ENCODE assay signal across 8 cellular contexts in the genomic region with DNA sequence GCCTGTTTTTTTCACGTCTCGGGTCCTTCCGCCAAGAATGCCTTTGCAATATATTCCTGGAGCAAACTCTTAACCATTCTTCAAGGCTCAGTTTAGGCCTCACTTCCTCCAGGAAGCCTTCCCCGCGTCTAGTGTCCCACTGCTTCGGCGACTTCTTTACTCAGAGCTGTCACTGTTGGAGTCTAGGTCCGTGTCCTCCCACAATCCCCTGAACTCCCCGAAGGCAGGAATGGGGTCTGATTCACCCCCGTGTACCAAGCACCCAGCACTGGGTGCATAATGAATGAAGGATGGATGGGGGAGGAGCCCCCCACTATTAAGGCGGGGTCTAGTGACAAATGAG. TPM values are rescaled to one million over a fixed set of nuclear protein-coding genes. Genes with fewer than 3 reads are reported as not detected.
A peak's percentile ranks its signal among the peaks of the same experiment; 100 is the strongest.
DNase-seq lines count a peak whose midpoint lies in the region; ATAC-seq and TF ChIP-seq lines count a peak whose summit lies in the region.

No MANE protein-coding gene starts in this region.

- ATAC-seq in left ventricle myocardium superior, result no peak
- no peak for ATAC-seq in lower lobe of right lung
- no peak for ATAC-seq in GM21526 (IDR thresholded peaks at IDR 0.05; ENCODE audit: low FRiP score, unreplicated experiment)

- TF ChIP-seq CTCF in cardiac muscle cell (IDR thresholded peaks at IDR 0.05; ENCODE audit: low read depth, low read length), result no peak
- no peak for TF ChIP-seq CTCF in brain microvascular endothelial cell (IDR thresholded peaks at IDR 0.05; ENCODE audit: low read depth, low read length, missing control alignments)
- no peak for TF ChIP-seq CTCF in lower lobe of right lung (IDR thresholded peaks at IDR 0.05)
- no peak for TF ChIP-seq CTCF in uterus (IDR thresholded peaks at IDR 0.05)

- DNase-seq in cardiac muscle cell (ENCODE audit: low read depth in 1 of 2, low spot score in 1 of 2), result no peak
- DNase-seq in left ventricle myocardium superior, result no peak
- DNase-seq in brain microvascular endothelial cell, result no peak
- no peak for DNase-seq in lower lobe of right lung
- DNase-seq in uterus, result no peak
- DNase-seq in SKM-1 (lab: John Stamatoyannopoulos, UW; ENCODE audit: unreplicated experiment), result no peak
- DNase-seq in medulla oblongata (ENCODE audit: extremely low spot score), result no peak

- TF ChIP-seq POLR2A in uterus (IDR thresholded peaks at IDR 0.05), result no peak

- H3K9me3 ChIP-seq in cardiac muscle cell (ENCODE audit: low read depth), result no peaks in the 10 kb centered on the region
- H3K9me3 ChIP-seq in lower lobe of right lung, result no peaks in the 10 kb centered on the region
- no peaks in the 10 kb centered on the region for H3K9me3 ChIP-seq in uterus

- H3K4me1 ChIP-seq in cardiac muscle cell (ENCODE audit: low read depth) (peaks cover 4% of the 10 kb centered on the region), lower lobe of right lung (peaks cover 52% of the 10 kb centered on the region), uterus (peaks cover 0 to 9% of the 10 kb centered on the region in 2 donors)

- H3K27me3 ChIP-seq in cardiac muscle cell, result peaks cover 16% of the 10 kb centered on the region
- no peaks in the 10 kb centered on the region for H3K27me3 ChIP-seq in brain microvascular endothelial cell (replicated peaks)
- H3K27me3 ChIP-seq in lower lobe of right lung (ENCODE audit: low read depth), result no peaks in the 10 kb centered on the region
- H3K27me3 ChIP-seq in uterus, result no peaks in the 10 kb centered on the region

- H3K4me3 ChIP-seq in cardiac muscle cell, result peak overlapping the region; percentile 61
- peak overlapping the region; percentile 73 for H3K4me3 ChIP-seq in brain microvascular endothelial cell (ENCODE audit: low read depth, low read length)
- peak overlapping the region; percentile 73 for H3K4me3 ChIP-seq in lower lobe of right lung
- peak overlapping the region; percentile 80 to 84 for H3K4me3 ChIP-seq in uterus

- H3K27ac ChIP-seq in cardiac muscle cell (no peak overlapping the region), brain microvascular endothelial cell (peak overlapping the region; percentile 97), lower lobe of right lung (peak overlapping the region; percentile 94), uterus (peak overlapping the region; percentile 97 to 98)

- in situ Hi-C loops in brain microvascular endothelial cell (cut with HindIII; ENCODE audit: low pct_ligation_motif_present, low sequenced_read_pairs), result no loop called here

- H3K36me3 ChIP-seq in cardiac muscle cell (no peaks in the 10 kb centered on the region), brain microvascular endothelial cell (replicated peaks) (no peaks in the 10 kb centered on the region), lower lobe of right lung (no peaks in the 10 kb centered on the region), uterus (no peaks in the 10 kb centered on the region)

- intact Hi-C loops in left ventricle myocardium superior (cut with micrococcal nuclease), result no loop called here
- intact Hi-C loops in lower lobe of right lung (cut with DNase I), result no loop called here
- intact Hi-C loops in uterus (cut with DNase I; ENCODE audit: low total_unique reads), result no loop called here

RNA-seq across cellular contexts. Expression of gene MATCAP1, which starts 0.5 kb away (rescaled TPM):
- 57.8 and 78.1 TPM in 2 replicates for total RNA-seq in cardiac muscle cell
- 47.8 and 53.7 TPM in 2 replicates for polyA plus RNA-seq in cardiac muscle cell
- 12.4 TPM for total RNA-seq in left ventricle myocardium superior
- total RNA-seq in lower lobe of right lung, result 29.0 TPM
- total RNA-seq in uterus, result 10 to 100 TPM; 10.9 to 35.4 (median 20.5) TPM

RNA-seq across cellular contexts. Expression of gene EXOC3L1, which starts 6.7 kb away (rescaled TPM):
- total RNA-seq in cardiac muscle cell, result 2.9 and 3.7 TPM in 2 replicates
- 2.8 and 4.3 TPM in 2 replicates for polyA plus RNA-seq in cardiac muscle cell
- total RNA-seq in left ventricle myocardium superior, result 4.1 TPM
- 15.6 TPM for total RNA-seq in lower lobe of right lung
- total RNA-seq in uterus, result 1 to 10 TPM in 3 of 4 donors, under 1 TPM in 1; 0.29 to 5.1 (median 1.8) TPM

RNA-seq across cellular contexts. Expression of gene E2F4, which starts 8.7 kb away (rescaled TPM):
- total RNA-seq in cardiac muscle cell, result 85.2 and 99.4 TPM in 2 replicates
- 66.2 and 68.0 TPM in 2 replicates for polyA plus RNA-seq in cardiac muscle cell
- 35.7 TPM for total RNA-seq in left ventricle myocardium superior
- total RNA-seq in lower lobe of right lung, result 66.5 TPM
- 100 to 1,000 TPM in 1 of 4 donors, 10 to 100 TPM in 3; 49.2 to 294 (median 77.1) TPM for total RNA-seq in uterus

RNA-seq across cellular contexts. Expression of gene NOL3, which starts 12.9 kb away (rescaled TPM):
- total RNA-seq in cardiac muscle cell, result 33.7 and 40.6 TPM in 2 replicates
- polyA plus RNA-seq in cardiac muscle cell, result 19.4 and 31.1 TPM in 2 replicates
- total RNA-seq in left ventricle myocardium superior, result 125 TPM
- 55.6 TPM for total RNA-seq in lower lobe of right lung
- 10 to 100 TPM in 2 of 4 donors, 1 to 10 TPM in 2; 3.3 to 29.7 (median 17.0) TPM for total RNA-seq in uterus

RNA-seq across cellular contexts. Expression of gene ELMO3, which starts 15.7 kb away (rescaled TPM):
- total RNA-seq in cardiac muscle cell (0.28 and 1.1 TPM in 2 replicates), left ventricle myocardium superior (0.79 TPM), lower lobe of right lung (14.9 TPM), uterus (1 to 10 TPM in 2 of 4 donors, not detected in 2; 1.6 to 5.4 TPM)
- polyA plus RNA-seq in cardiac muscle cell, result 0.15 and 0.97 TPM in 2 replicates
